ENCODE assay signal across 21 cellular contexts in genomic region chr9:89365532-89365912, GRCh38.
"Had no signal": no experiment of that assay in that cellular context is flagged by ENCODE, and none has a peak within 500 bp of the region (broad histone marks: within the 10 kb centered on the region; RNA-seq: fewer than 3 reads in every experiment).

No MANE protein-coding gene starts in this region.

- H3K4me1 ChIP-seq: adrenal gland, breast epithelium, parathyroid adenoma, tibial artery had no signal

- H3K27me3 Mint-ChIP-seq: activated B cell treated with CpG ODN at 0.5 μM for 24 hours; activated CD4-positive, alpha-beta T cell treated with anti-CD3 and anti-CD28 coated beads, Interleukin-2, amount 10 ng/mL, durations not matched to agents 24 days and 14 days had no signal

- ATAC-seq: activated CD8-positive, alpha-beta T cell treated with anti-CD3 and anti-CD28 coated beads, Interleukin-2, amount 10 ng/mL, durations not matched to agents 7 days and 5 days had no signal

- H3K9me3 Mint-ChIP-seq: activated B cell treated with CpG ODN at 0.5 μM for 24 hours; activated CD4-positive, alpha-beta T cell treated with anti-CD3 and anti-CD28 coated beads, Interleukin-2, amount 10 ng/mL, durations not matched to agents 24 days and 14 days; activated naive CD4-positive, alpha-beta T cell treated with anti-CD3 and anti-CD28 coated beads for 36 hours had no signal

- H3K9me3 ChIP-seq: adrenal gland, breast epithelium, tibial artery had no signal

- H3K27ac Mint-ChIP-seq: activated B cell treated with CpG ODN at 0.5 μM for 24 hours; activated CD8-positive, alpha-beta T cell treated with anti-CD3 and anti-CD28 coated beads, Interleukin-2, amount 10 ng/mL, durations not matched to agents 7 days and 5 days; activated naive CD4-positive, alpha-beta T cell treated with anti-CD3 and anti-CD28 coated beads for 36 hours had no signal

- H3K4me3 ChIP-seq: adrenal gland, breast epithelium, tibial artery had no signal

- H3K4me1 Mint-ChIP-seq: activated B cell treated with CpG ODN at 0.5 μM for 24 hours had no signal

- DNase-seq: activated B cell treated with CpG ODN at 0.5 μM for 24 hours; activated CD4-positive, alpha-beta T cell treated with anti-CD3 and anti-CD28 coated beads, Interleukin-2, amount 10 ng/mL, durations not matched to agents 24 days and 14 days; activated CD8-positive, alpha-beta T cell treated with anti-CD3 and anti-CD28 coated beads, Interleukin-2, amount 10 ng/mL, durations not matched to agents 7 days and 5 days; activated naive CD4-positive, alpha-beta T cell treated with anti-CD3 and anti-CD28 coated beads for 36 hours; cerebellar nuclear complex; cortex of kidney; hypothalamus; islet precursor cell; stimulated activated CD4-positive, alpha-beta T cell treated with anti-CD3 and anti-CD28 coated beads, Interleukin-12 subunit alpha, Interleukin-12 subunit beta, amount 100 ng/mL, for 4 hours; stimulated activated CD4-positive, alpha-beta T cell treated with anti-CD3 and anti-CD28 coated beads, Interleukin-1b, Interleukin-23, amount 100 ng/mL, for 48 hours; stimulated activated CD8-positive, alpha-beta memory T cell treated with anti-CD3 and anti-CD28 coated beads, Interleukin-4, amount 100 ng/mL, for 48 hours; stimulated activated naive CD4-positive, alpha-beta T cell treated with Interleukin-2 at 50 U/mL for 16 hours; SW 1271 had no signal

- H3K4me3 Mint-ChIP-seq: activated B cell treated with CpG ODN at 0.5 μM for 24 hours; activated CD4-positive, alpha-beta T cell treated with anti-CD3 and anti-CD28 coated beads, Interleukin-2, amount 10 ng/mL, durations not matched to agents 24 days and 14 days; activated CD8-positive, alpha-beta T cell treated with anti-CD3 and anti-CD28 coated beads, Interleukin-2, amount 10 ng/mL, durations not matched to agents 7 days and 5 days; activated naive CD4-positive, alpha-beta T cell treated with anti-CD3 and anti-CD28 coated beads for 36 hours had no signal

- H3K27me3 ChIP-seq: adrenal gland, breast epithelium, tibial artery had no signal

- H3K27ac ChIP-seq: adrenal gland, breast epithelium, parathyroid adenoma, tibial artery had no signal

- FAIRE-seq: astrocyte, endometrium, frontal cortex, TTC549 had no signal
